In the genomic region with DNA sequence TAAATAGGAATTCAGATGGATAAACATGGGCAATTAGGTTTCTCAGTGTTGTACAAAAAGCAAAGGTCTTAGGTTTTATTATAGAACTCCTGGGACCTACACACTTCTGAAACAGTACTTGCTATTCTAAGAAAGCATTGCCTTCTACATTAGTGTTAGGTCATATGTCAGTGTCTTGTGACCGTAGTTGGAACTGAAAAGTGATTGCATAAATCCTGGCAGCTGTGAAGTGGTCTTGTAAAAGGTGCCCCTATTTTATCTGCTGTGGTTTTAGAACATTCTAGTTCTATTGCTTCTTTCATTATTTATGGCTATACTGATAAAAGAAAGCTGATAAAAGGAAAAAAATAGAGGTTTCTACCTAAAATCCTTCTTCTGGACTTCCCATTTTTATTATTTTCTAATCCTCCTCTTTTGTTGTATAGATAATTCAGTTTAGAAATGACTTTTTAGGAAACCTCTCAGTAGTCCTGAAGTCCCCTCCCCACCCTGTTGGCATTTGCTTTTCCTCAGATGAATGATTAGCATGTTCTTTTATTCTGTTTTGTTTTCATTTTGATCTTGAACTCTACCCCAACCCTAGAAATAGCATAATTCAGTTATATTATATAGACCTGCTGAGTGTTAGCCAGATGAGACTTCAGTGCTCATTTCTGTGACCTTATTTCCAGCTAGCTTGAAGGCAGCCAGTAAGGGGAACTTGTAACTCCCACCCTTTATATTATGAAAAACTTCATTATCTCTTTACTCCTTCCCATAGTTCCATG, we compare ENCODE assay signal across 9 cellular contexts. TPM values are rescaled to one million over a fixed set of nuclear protein-coding genes. Genes with fewer than 3 reads are reported as not detected.
DNase-seq lines count a peak whose midpoint lies in the region; ATAC-seq, FAIRE-seq and TF ChIP-seq lines count a peak whose summit lies in the region.
"Had no signal": no experiment of that assay in that cellular context is flagged by ENCODE, and none has a peak within 500 bp of the region (broad histone marks: within the 10 kb centered on the region; RNA-seq: fewer than 3 reads in every experiment).

No MANE protein-coding gene starts in this region.

- H3K9me3 Mint-ChIP-seq in activated naive CD4-positive, alpha-beta T cell treated with anti-CD3 and anti-CD28 coated beads, Interleukin-2, amount 50 U/mL, for 72 hours: peaks cover 0 to 4% of the 10 kb centered on the region in 2 donors
- H3K9me3 Mint-ChIP-seq in activated naive CD4-positive, alpha-beta T cell treated with anti-CD3 and anti-CD28 coated beads, Interleukin-2, amount 10 ng/mL, durations not matched to agents 7 days and 5 days: no peaks in the 10 kb centered on the region
- no peaks in the 10 kb centered on the region for H3K9me3 Mint-ChIP-seq in astrocyte (ENCODE audit: unreplicated experiment)

- H3K9ac ChIP-seq in astrocyte (ENCODE audit: low read length) (no peak overlapping the region), mesenchymal stem cell (ENCODE audit: low read length) (peak overlapping the region; percentile 14)

- DNase-seq in activated naive CD4-positive, alpha-beta T cell treated with anti-CD3 and anti-CD28 coated beads, Interleukin-2, amount 50 U/mL, for 72 hours (ENCODE audit: low spot score in 2 of 2): no peak
- DNase-seq in activated naive CD4-positive, alpha-beta T cell treated with anti-CD3 and anti-CD28 coated beads, Interleukin-2, amount 10 ng/mL, durations not matched to agents 7 days and 5 days: no peak
- DNase-seq in astrocyte (ENCODE audit: low read depth) (peak; percentile 76), mesenchymal stem cell (peak; percentile 66), vagina (ENCODE audit: extremely low spot score in 2 of 2) (no peak), NCI-H1694 treated with DMSO at 0.1 percent for 48 hours (lab: John Stamatoyannopoulos, UW) (no peak)

- H3K27me3 ChIP-seq in astrocyte (ENCODE audit: insufficient read depth, low read length) (no peaks in the 10 kb centered on the region), mesenchymal stem cell (ENCODE audit: control insufficient read depth in 1 of 2, insufficient read depth in 1 of 2, low read length in 2 of 2) (no peaks in the 10 kb centered on the region), vagina (no peaks in the 10 kb centered on the region)

- no peak overlapping the region for H3K23ac ChIP-seq in mesenchymal stem cell (ENCODE audit: low read length in 2 of 2)

- H3K4me3 ChIP-seq in astrocyte (ENCODE audit: insufficient read depth, low read depth, low read length) (no peak overlapping the region), mesenchymal stem cell (ENCODE audit: insufficient read depth in 1 of 2, low read depth in 1 of 2, low read length in 2 of 2) (no peak overlapping the region), vagina (no peak overlapping the region)

- no peak overlapping the region for H4K8ac ChIP-seq in mesenchymal stem cell (ENCODE audit: low read length)

- H3K4me1 ChIP-seq in astrocyte (ENCODE audit: insufficient read depth, low read length): no peaks in the 10 kb centered on the region
- H3K4me1 ChIP-seq in mesenchymal stem cell (ENCODE audit: control insufficient read depth, insufficient read depth, low read depth, low read length): no peaks in the 10 kb centered on the region
- peaks cover 59% of the 10 kb centered on the region for H3K4me1 ChIP-seq in vagina

- TF ChIP-seq POLR2A in vagina (IDR thresholded peaks at IDR 0.05): no peak

- 14% methylated on average over 1 of the region's 1 CpG for WGBS in mesenchymal stem cell

- H3K79me1 ChIP-seq in mesenchymal stem cell (replicated peaks; ENCODE audit: low read length, poor library complexity, severe bottlenecking): peaks cover 12% of the 10 kb centered on the region

- H3K27ac ChIP-seq in astrocyte (ENCODE audit: low read depth, low read length) (no peak overlapping the region), mesenchymal stem cell (ENCODE audit: low read length, poor library complexity, severe bottlenecking) (no peak overlapping the region), vagina (peak overlapping the region; percentile 51)
- H3K27ac ChIP-seq: RWPE1 had no signal

- H3K4me3 Mint-ChIP-seq in activated naive CD4-positive, alpha-beta T cell treated with anti-CD3 and anti-CD28 coated beads, Interleukin-2, amount 10 ng/mL, durations not matched to agents 7 days and 5 days: no peak overlapping the region
- H3K4me3 Mint-ChIP-seq in astrocyte (ENCODE audit: unreplicated experiment): no peak overlapping the region

- CTCF ChIA-PET in activated naive CD4-positive, alpha-beta T cell treated with anti-CD3 and anti-CD28 coated beads, Interleukin-2, amount 10 ng/mL, durations not matched to agents 7 days and 5 days (lab: Charles Lee): interaction anchor here (0.6 kb wide), 1 partner anchor 38 kb away, joined by 3 read pairs; no protein-coding TSS in a partner anchor

- no peak for FAIRE-seq in astrocyte (lab: Jason Lieb, UNC)

- no peak overlapping the region for H4K91ac ChIP-seq in mesenchymal stem cell (ENCODE audit: low read length)

- ATAC-seq in activated naive CD4-positive, alpha-beta T cell treated with anti-CD3 and anti-CD28 coated beads, Interleukin-2, amount 50 U/mL, for 72 hours: peak; percentile 56 to 61
- no peak for ATAC-seq in HG03108 (IDR thresholded peaks at IDR 0.05; ENCODE audit: unreplicated experiment)
- ATAC-seq in GM19463 (IDR thresholded peaks at IDR 0.05; ENCODE audit: unreplicated experiment): no peak

- no peaks in the 10 kb centered on the region for H3K27me3 Mint-ChIP-seq in activated naive CD4-positive, alpha-beta T cell treated with anti-CD3 and anti-CD28 coated beads, Interleukin-2, amount 10 ng/mL, durations not matched to agents 7 days and 5 days
- no peaks in the 10 kb centered on the region for H3K27me3 Mint-ChIP-seq in astrocyte (ENCODE audit: low read depth, unreplicated experiment)

- H3K36me3 Mint-ChIP-seq in activated naive CD4-positive, alpha-beta T cell treated with anti-CD3 and anti-CD28 coated beads, Interleukin-2, amount 50 U/mL, for 72 hours: peaks cover 0 to 12% of the 10 kb centered on the region in 2 donors
- H3K36me3 Mint-ChIP-seq in activated naive CD4-positive, alpha-beta T cell treated with anti-CD3 and anti-CD28 coated beads, Interleukin-2, amount 10 ng/mL, durations not matched to agents 7 days and 5 days: peaks cover 49% of the 10 kb centered on the region
- H3K36me3 Mint-ChIP-seq in astrocyte (ENCODE audit: low read depth, unreplicated experiment): peaks cover 3% of the 10 kb centered on the region

- H4K20me1 ChIP-seq in astrocyte (ENCODE audit: insufficient read depth, low read length): peaks cover 26% of the 10 kb centered on the region

- peaks cover 17% of the 10 kb centered on the region for H3K79me2 ChIP-seq in astrocyte (ENCODE audit: insufficient read depth, low read length)

- H2BK12ac ChIP-seq in mesenchymal stem cell (ENCODE audit: low read length in 2 of 2): no peak overlapping the region

- H3K27ac Mint-ChIP-seq in activated naive CD4-positive, alpha-beta T cell treated with anti-CD3 and anti-CD28 coated beads, Interleukin-2, amount 50 U/mL, for 72 hours: peak overlapping the region in 1 of 2 donors; percentile 12
- no peak overlapping the region for H3K27ac Mint-ChIP-seq in activated naive CD4-positive, alpha-beta T cell treated with anti-CD3 and anti-CD28 coated beads, Interleukin-2, amount 10 ng/mL, durations not matched to agents 7 days and 5 days
- no peak overlapping the region for H3K27ac Mint-ChIP-seq in astrocyte (ENCODE audit: unreplicated experiment)

- no peak overlapping the region for H3K4me2 ChIP-seq in astrocyte (ENCODE audit: low read length)
- H3K4me2 ChIP-seq in mesenchymal stem cell (ENCODE audit: low read length, poor library complexity, severe bottlenecking): no peak overlapping the region

- H2AFZ ChIP-seq in astrocyte (ENCODE audit: low read depth, low read length) (no peak overlapping the region), mesenchymal stem cell (ENCODE audit: low read depth, low read length) (no peak overlapping the region)

- no peak for TF ChIP-seq CTCF in astrocyte (IDR thresholded peaks at IDR 0.05; ENCODE audit: insufficient read depth, low read depth, low read length)
- TF ChIP-seq CTCF in vagina (IDR thresholded peaks at IDR 0.05): no peak

- intact Hi-C loops in vagina (cut with DNase I): no loop called here

- H3K18ac ChIP-seq in mesenchymal stem cell (ENCODE audit: low read depth in 1 of 2, low read length in 2 of 2): no peak overlapping the region

- no peak overlapping the region for H2BK120ac ChIP-seq in mesenchymal stem cell (ENCODE audit: low read depth, low read length)

- H3K4me1 Mint-ChIP-seq in activated naive CD4-positive, alpha-beta T cell treated with anti-CD3 and anti-CD28 coated beads, Interleukin-2, amount 10 ng/mL, durations not matched to agents 7 days and 5 days: peaks cover 36% of the 10 kb centered on the region
- H3K4me1 Mint-ChIP-seq in astrocyte (ENCODE audit: low read depth, unreplicated experiment): peaks cover 18% of the 10 kb centered on the region

- no peak overlapping the region for H3K14ac ChIP-seq in mesenchymal stem cell (ENCODE audit: low read length in 2 of 2)

- H3K4ac ChIP-seq in mesenchymal stem cell (ENCODE audit: low read depth in 1 of 2, low read length in 2 of 2): no peak overlapping the region

- H2BK5ac ChIP-seq in mesenchymal stem cell (ENCODE audit: low read depth, low read length, poor library complexity, severe bottlenecking): no peak overlapping the region

- no peak overlapping the region for H2BK15ac ChIP-seq in mesenchymal stem cell (ENCODE audit: low read depth, poor library complexity, severe bottlenecking)

- no peaks in the 10 kb centered on the region for H3K36me3 ChIP-seq in astrocyte (ENCODE audit: insufficient read depth, low read length)
- peaks cover 0 to 8% of the 10 kb centered on the region in 2 experiments for H3K36me3 ChIP-seq in mesenchymal stem cell (ENCODE audit: control insufficient read depth in 1 of 2, insufficient read depth in 2 of 2, low read depth in 1 of 2, low read length in 2 of 2)
- H3K36me3 ChIP-seq in vagina: peaks cover 0 to 6% of the 10 kb centered on the region in 2 donors

- H3K9me3 ChIP-seq in astrocyte (ENCODE audit: insufficient read depth, low read depth, low read length): no peaks in the 10 kb centered on the region
- peaks cover 4% of the 10 kb centered on the region for H3K9me3 ChIP-seq in mesenchymal stem cell (ENCODE audit: control insufficient read depth, low read length)
- no peaks in the 10 kb centered on the region for H3K9me3 ChIP-seq in vagina

- H2AK5ac ChIP-seq in mesenchymal stem cell (ENCODE audit: low read length, severe bottlenecking): no peak overlapping the region

RNA-seq across cellular contexts. Expression of a gene that starts 41.0 kb away (rescaled TPM):
- 10 to 100 TPM; 21.2 to 28.6 TPM for total RNA-seq in activated naive CD4-positive, alpha-beta T cell treated with anti-CD3 and anti-CD28 coated beads, Interleukin-2, amount 50 U/mL, for 72 hours
- total RNA-seq in astrocyte: 12.8 and 13.3 TPM in 2 replicates
- 13.9 TPM for polyA plus RNA-seq in mesenchymal stem cell (2013, experiment 1 of 2)
- 13.7 TPM for polyA plus RNA-seq in mesenchymal stem cell (2013, experiment 2 of 2)
- total RNA-seq in vagina: 97.0 TPM

Comparison
In these comparisons a context has a peak if more than half of its experiments do, and no peak if none do; other contexts are left out.
1. ATAC-seq: peak in activated naive CD4-positive, alpha-beta T cell treated with anti-CD3 and anti-CD28 coated beads, Interleukin-2, amount 50 U/mL, for 72 hours (2 of 2); none in HG03108 (single experiment) and GM19463 (single experiment).
2. DNase-seq: peak in astrocyte (single experiment) and mesenchymal stem cell (single experiment); none in activated naive CD4-positive, alpha-beta T cell treated with anti-CD3 and anti-CD28 coated beads, Interleukin-2, amount 50 U/mL, for 72 hours (0 of 2), activated naive CD4-positive, alpha-beta T cell treated with anti-CD3 and anti-CD28 coated beads, Interleukin-2, amount 10 ng/mL, durations not matched to agents 7 days and 5 days (single experiment), vagina (0 of 2) and NCI-H1694 treated with DMSO at 0.1 percent for 48 hours (single experiment).